Comparison of ENCODE assay signal across 1 cellular context in the genomic region with DNA sequence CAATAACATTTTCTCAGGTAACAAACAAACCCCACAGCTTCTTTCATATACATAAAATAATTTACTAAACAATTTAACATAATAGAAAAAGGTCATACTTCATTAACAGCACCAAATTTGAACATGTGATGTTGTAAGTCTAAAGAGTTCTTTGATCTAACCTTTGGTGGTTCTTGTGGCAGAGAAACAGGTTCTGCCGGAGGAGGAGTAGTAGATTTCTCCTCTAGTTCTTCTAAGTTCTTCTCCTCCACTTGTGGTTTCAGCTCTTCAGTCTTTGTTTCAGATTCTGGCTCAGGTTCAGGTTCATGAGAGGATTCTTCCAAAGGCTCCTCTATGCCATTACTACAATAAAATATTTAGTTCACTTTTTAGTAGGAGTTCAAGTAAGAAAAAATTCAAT.
TF ChIP-seq lines count a peak whose summit lies in the region.

No MANE protein-coding gene starts in this region.

TF ChIP-seq in HepG2, 621 proteins besides CTCF, POLR2A, EP300 and RAD21:
- TF ChIP-seq, protein P1, sequence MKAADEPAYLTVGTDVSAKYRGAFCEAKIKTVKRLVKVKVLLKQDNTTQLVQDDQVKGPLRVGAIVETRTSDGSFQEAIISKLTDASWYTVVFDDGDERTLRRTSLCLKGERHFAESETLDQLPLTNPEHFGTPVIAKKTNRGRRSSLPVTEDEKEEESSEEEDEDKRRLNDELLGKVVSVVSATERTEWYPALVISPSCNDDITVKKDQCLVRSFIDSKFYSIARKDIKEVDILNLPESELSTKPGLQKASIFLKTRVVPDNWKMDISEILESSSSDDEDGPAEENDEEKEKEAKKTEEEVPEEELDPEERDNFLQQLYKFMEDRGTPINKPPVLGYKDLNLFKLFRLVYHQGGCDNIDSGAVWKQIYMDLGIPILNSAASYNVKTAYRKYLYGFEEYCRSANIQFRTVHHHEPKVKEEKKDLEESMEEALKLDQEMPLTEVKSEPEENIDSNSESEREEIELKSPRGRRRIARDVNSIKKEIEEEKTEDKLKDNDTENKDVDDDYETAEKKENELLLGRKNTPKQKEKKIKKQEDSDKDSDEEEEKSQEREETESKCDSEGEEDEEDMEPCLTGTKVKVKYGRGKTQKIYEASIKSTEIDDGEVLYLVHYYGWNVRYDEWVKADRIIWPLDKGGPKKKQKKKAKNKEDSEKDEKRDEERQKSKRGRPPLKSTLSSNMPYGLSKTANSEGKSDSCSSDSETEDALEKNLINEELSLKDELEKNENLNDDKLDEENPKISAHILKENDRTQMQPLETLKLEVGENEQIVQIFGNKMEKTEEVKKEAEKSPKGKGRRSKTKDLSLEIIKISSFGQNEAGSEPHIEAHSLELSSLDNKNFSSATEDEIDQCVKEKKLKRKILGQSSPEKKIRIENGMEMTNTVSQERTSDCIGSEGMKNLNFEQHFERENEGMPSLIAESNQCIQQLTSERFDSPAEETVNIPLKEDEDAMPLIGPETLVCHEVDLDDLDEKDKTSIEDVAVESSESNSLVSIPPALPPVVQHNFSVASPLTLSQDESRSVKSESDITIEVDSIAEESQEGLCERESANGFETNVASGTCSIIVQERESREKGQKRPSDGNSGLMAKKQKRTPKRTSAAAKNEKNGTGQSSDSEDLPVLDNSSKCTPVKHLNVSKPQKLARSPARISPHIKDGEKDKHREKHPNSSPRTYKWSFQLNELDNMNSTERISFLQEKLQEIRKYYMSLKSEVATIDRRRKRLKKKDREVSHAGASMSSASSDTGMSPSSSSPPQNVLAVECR (CRISPR knock-in tag; IDR thresholded peaks at IDR 0.05; ENCODE audit: borderline replicate concordance) = no peak
- TF ChIP-seq, protein P2, sequence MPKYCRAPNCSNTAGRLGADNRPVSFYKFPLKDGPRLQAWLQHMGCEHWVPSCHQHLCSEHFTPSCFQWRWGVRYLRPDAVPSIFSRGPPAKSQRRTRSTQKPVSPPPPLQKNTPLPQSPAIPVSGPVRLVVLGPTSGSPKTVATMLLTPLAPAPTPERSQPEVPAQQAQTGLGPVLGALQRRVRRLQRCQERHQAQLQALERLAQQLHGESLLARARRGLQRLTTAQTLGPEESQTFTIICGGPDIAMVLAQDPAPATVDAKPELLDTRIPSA (CRISPR knock-in tag; IDR thresholded peaks at IDR 0.05; ENCODE audit: borderline replicate concordance) = no peak
- no peak for TF ChIP-seq SAP130 (CRISPR knock-in tag; IDR thresholded peaks at IDR 0.05; ENCODE audit: low read depth)
- TF ChIP-seq, protein P3, sequence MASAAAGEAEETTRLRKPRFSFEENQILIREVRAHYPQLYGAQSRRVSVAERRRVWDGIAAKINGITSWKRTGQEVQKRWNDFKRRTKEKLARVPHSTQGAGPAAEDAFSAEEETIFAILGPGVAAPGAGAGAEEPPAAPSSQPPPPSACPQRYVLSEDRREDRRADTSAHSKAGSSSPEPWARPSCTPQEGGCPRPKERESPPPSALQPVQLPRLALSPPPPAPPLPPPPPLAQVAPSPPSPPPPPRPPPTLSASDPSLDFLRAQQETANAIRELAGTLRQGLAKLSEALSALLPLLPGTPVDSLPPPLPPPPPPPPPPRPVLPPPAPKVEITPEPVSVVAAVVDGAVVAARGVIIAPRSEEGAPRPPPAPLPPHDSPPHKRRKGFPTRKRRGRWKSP (CRISPR knock-in tag; IDR thresholded peaks at IDR 0.05) = no peak
- no peak for TF ChIP-seq MYC (CRISPR knock-in tag; IDR thresholded peaks at IDR 0.05; ENCODE audit: borderline replicate concordance)
- no peak for TF ChIP-seq ZMAT3 (CRISPR knock-in tag; conservative IDR thresholded peaks at IDR 0.05)
- TF ChIP-seq, protein P4, sequence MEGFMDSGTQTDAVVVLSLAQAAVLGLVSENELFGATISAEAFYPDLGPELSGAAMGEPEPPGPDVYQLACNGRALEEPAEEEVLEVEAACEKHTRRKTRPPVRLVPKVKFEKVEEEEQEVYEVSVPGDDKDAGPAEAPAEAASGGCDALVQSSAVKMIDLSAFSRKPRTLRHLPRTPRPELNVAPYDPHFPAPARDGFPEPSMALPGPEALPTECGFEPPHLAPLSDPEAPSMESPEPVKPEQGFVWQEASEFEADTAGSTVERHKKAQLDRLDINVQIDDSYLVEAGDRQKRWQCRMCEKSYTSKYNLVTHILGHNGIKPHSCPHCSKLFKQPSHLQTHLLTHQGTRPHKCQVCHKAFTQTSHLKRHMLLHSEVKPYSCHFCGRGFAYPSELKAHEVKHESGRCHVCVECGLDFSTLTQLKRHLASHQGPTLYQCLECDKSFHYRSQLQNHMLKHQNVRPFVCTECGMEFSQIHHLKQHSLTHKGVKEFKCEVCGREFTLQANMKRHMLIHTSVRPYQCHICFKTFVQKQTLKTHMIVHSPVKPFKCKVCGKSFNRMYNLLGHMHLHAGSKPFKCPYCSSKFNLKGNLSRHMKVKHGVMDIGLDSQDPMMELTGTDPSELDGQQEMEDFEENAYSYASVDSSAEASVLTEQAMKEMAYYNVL (CRISPR knock-in tag; IDR thresholded peaks at IDR 0.05; ENCODE audit: borderline replicate concordance) = no peak
- TF ChIP-seq, protein P5, sequence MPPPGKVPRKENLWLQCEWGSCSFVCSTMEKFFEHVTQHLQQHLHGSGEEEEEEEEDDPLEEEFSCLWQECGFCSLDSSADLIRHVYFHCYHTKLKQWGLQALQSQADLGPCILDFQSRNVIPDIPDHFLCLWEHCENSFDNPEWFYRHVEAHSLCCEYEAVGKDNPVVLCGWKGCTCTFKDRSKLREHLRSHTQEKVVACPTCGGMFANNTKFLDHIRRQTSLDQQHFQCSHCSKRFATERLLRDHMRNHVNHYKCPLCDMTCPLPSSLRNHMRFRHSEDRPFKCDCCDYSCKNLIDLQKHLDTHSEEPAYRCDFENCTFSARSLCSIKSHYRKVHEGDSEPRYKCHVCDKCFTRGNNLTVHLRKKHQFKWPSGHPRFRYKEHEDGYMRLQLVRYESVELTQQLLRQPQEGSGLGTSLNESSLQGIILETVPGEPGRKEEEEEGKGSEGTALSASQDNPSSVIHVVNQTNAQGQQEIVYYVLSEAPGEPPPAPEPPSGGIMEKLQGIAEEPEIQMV (CRISPR knock-in tag; IDR thresholded peaks at IDR 0.05; ENCODE audit: low read depth) = no peak
